13 cellular contexts compared by ENCODE assay signal in genomic region chr5:122501087-122501435, GRCh38.
DNase-seq lines count a peak whose midpoint lies in the region; ATAC-seq and TF ChIP-seq lines count a peak whose summit lies in the region.
"Had no signal": no experiment of that assay in that cellular context is flagged by ENCODE, and none has a peak within 500 bp of the region (broad histone marks: within the 10 kb centered on the region; RNA-seq: fewer than 3 reads in every experiment).

No MANE protein-coding gene starts in this region.

- peaks cover 5% of the 10 kb centered on the region for H3K27me3 ChIP-seq in osteoblast (ENCODE audit: insufficient read depth, low read length)
- no peaks in the 10 kb centered on the region for H3K27me3 ChIP-seq in mesendoderm (ENCODE audit: insufficient read depth, low read length, poor library complexity)
- H3K27me3 ChIP-seq: suprapubic skin had no signal

- no peak overlapping the region for H2BK15ac ChIP-seq in mesendoderm (replicated peaks; ENCODE audit: low read depth)

- ATAC-seq in WTC11 (peak; percentile 11), GM19035 (IDR thresholded peaks at IDR 0.05; ENCODE audit: unreplicated experiment) (no peak)

- no peaks in the 10 kb centered on the region for H3K79me1 ChIP-seq in mesendoderm (ENCODE audit: low read length)

- no peaks in the 10 kb centered on the region for H3K9me3 ChIP-seq in osteoblast (ENCODE audit: low read depth, low read length)
- H3K9me3 ChIP-seq: suprapubic skin had no signal

- no peak overlapping the region for H4K5ac ChIP-seq in mesendoderm (ENCODE audit: low read length)

- H4K20me1 ChIP-seq in osteoblast (ENCODE audit: insufficient read depth, low read length): no peaks in the 10 kb centered on the region

- H3K79me2 ChIP-seq in osteoblast (ENCODE audit: insufficient read depth, low read length) (no peaks in the 10 kb centered on the region), mesendoderm (ENCODE audit: control insufficient read depth, insufficient read depth, low read length) (no peaks in the 10 kb centered on the region)

- no peak overlapping the region for H2BK120ac ChIP-seq in mesendoderm (ENCODE audit: low read depth, low read length)

- no peaks in the 10 kb centered on the region for H3K36me3 Mint-ChIP-seq in WTC11

- no peak overlapping the region for H2AK5ac ChIP-seq in mesendoderm (ENCODE audit: low read length)

- peaks cover 33% of the 10 kb centered on the region for H3K4me1 Mint-ChIP-seq in WTC11
- H3K4me1 Mint-ChIP-seq: central memory CD8-positive, alpha-beta T cell had no signal

- H3K9me3 Mint-ChIP-seq in WTC11: no peaks in the 10 kb centered on the region
- H3K9me3 Mint-ChIP-seq: central memory CD8-positive, alpha-beta T cell had no signal

- H2BK5ac ChIP-seq in mesendoderm (ENCODE audit: low read length): no peak overlapping the region

- peak; percentile 3 for DNase-seq in EH (ENCODE audit: low read depth)
- no peak for DNase-seq in WTC11 (ENCODE audit: low spot score)
- peak; percentile 7 to 37 for DNase-seq in foreskin fibroblast
- no peak for DNase-seq in osteoblast (ENCODE audit: insufficient read length, low spot score, missing footprints)
- DNase-seq in mesendoderm: no peak
- DNase-seq in C1 segment of cervical spinal cord (lab: John Stamatoyannopoulos, UW): no peak
- no peak for DNase-seq in MV-4-11 (lab: John Stamatoyannopoulos, UW)
- DNase-seq: NCI-H2081 treated with DMSO at 0.1 percent for 48 hours, SIG-M5 had no signal

- H4K8ac ChIP-seq in mesendoderm (ENCODE audit: low read depth, low read length): no peak overlapping the region

- H3K36me3 ChIP-seq in osteoblast (ENCODE audit: insufficient read depth, low read length): no peaks in the 10 kb centered on the region
- no peaks in the 10 kb centered on the region for H3K36me3 ChIP-seq in mesendoderm (ENCODE audit: control insufficient read depth, insufficient read depth, low read length)
- H3K36me3 ChIP-seq: suprapubic skin had no signal

- no peak overlapping the region for H3K56ac ChIP-seq in mesendoderm (ENCODE audit: low read length)

- no CpG with 5 or more reads among the region's 2 CpGs for WGBS in mesendoderm (ENCODE audit: extremely low coverage, insufficient coverage, low lambda C conversion rate)

- no peaks in the 10 kb centered on the region for H3K27me3 Mint-ChIP-seq in WTC11 (ENCODE audit: low read depth)

- H3K4me3 ChIP-seq in foreskin fibroblast (ENCODE audit: low read depth in 1 of 2, low read length in 2 of 2): peak overlapping the region in 1 of 2 donors; percentile 16
- peak overlapping the region; percentile 56 for H3K4me3 ChIP-seq in osteoblast (ENCODE audit: insufficient read depth, low read length)
- H3K4me3 ChIP-seq in mesendoderm (ENCODE audit: low read length): no peak overlapping the region
- H3K4me3 ChIP-seq: suprapubic skin had no signal

- H3K23ac ChIP-seq in mesendoderm (ENCODE audit: low read length): no peak overlapping the region

- H3K4me1 ChIP-seq in osteoblast (ENCODE audit: insufficient read depth, low read length): peaks cover 5% of the 10 kb centered on the region
- no peaks in the 10 kb centered on the region for H3K4me1 ChIP-seq in mesendoderm (ENCODE audit: control insufficient read depth, low read depth, low read length)

- no peak overlapping the region for H3K4ac ChIP-seq in mesendoderm (ENCODE audit: low read depth, low read length)

- peak overlapping the region; percentile 76 for H3K4me2 ChIP-seq in osteoblast (ENCODE audit: insufficient read depth, low read length)
- H3K4me2 ChIP-seq in mesendoderm (ENCODE audit: low read length): no peak overlapping the region

- H3K9ac ChIP-seq in mesendoderm (ENCODE audit: low read length): no peak overlapping the region

- CTCF ChIA-PET in WTC11 (lab: Charles Lee): interaction anchor here (0.6 to 1.6 kb wide), 10 partner anchors 15 to 922 kb away, joined by 3 to 5 read pairs (median 3); no protein-coding TSS in a partner anchor

- H3K27ac ChIP-seq in osteoblast (ENCODE audit: low read depth, low read length) (no peak overlapping the region), mesendoderm (ENCODE audit: low read depth, low read length) (no peak overlapping the region)
- H3K27ac ChIP-seq: epithelial cell of prostate, suprapubic skin had no signal

- H3K4me3 Mint-ChIP-seq in WTC11: no peak overlapping the region
- H3K4me3 Mint-ChIP-seq: central memory CD8-positive, alpha-beta T cell had no signal

- TF ChIP-seq CTCF in WTC11 (IDR thresholded peaks at IDR 0.05) (no peak), foreskin fibroblast (IDR thresholded peaks at IDR 0.05; ENCODE audit: low read depth, low read length) (no peak), osteoblast (IDR thresholded peaks at IDR 0.05; ENCODE audit: extremely low read depth, low read depth, low read length) (no peak)

- POLR2A ChIA-PET in WTC11 (lab: Charles Lee): no interaction called here

- peak overlapping the region; percentile 73 for H2AFZ ChIP-seq in osteoblast (ENCODE audit: low read length)

- H3K27ac Mint-ChIP-seq in WTC11: no peak overlapping the region

- no peak overlapping the region for H3K18ac ChIP-seq in mesendoderm (ENCODE audit: low read length)

TF ChIP-seq in WTC11, 78 proteins besides CTCF, POLR2A, EP300 and RAD21:
- TF ChIP-seq CREM (CRISPR knock-in tag; IDR thresholded peaks at IDR 0.05): no peak
- no peak for TF ChIP-seq ZNF138 (CRISPR knock-in tag; conservative IDR thresholded peaks at IDR 0.05)
- no peak for TF ChIP-seq MXD4 (CRISPR knock-in tag; IDR thresholded peaks at IDR 0.05; ENCODE audit: borderline replicate concordance)
- 0 out of 2 replicates have a peak, but pooled peaks have one; percentile 21 for TF ChIP-seq ZNF512 (CRISPR knock-in tag; IDR thresholded peaks at IDR 0.05; ENCODE audit: borderline replicate concordance)

Comparison
In these comparisons a context has a peak if more than half of its experiments do, and no peak if none do; other contexts are left out.
1. DNase-seq: peak in EH (single experiment) and foreskin fibroblast (2 of 2); none in WTC11 (single experiment), osteoblast (single experiment), mesendoderm (single experiment), C1 segment of cervical spinal cord (0 of 14) and MV-4-11 (single experiment).